In genomic region chr7:122965306-122965705, GRCh38 we compare ENCODE assay signal across 26 cellular contexts. TPM values are rescaled to one million over a fixed set of nuclear protein-coding genes. Genes with fewer than 3 reads are reported as not detected.
A peak's percentile ranks its signal among the peaks of the same experiment; 100 is the strongest.
DNase-seq lines count a peak whose midpoint lies in the region; ATAC-seq and TF ChIP-seq lines count a peak whose summit lies in the region.
"Had no signal": no experiment of that assay in that cellular context is flagged by ENCODE, and none has a peak within 500 bp of the region (broad histone marks: within the 10 kb centered on the region; RNA-seq: fewer than 3 reads in every experiment).

No MANE protein-coding gene starts in this region.

- H3F3A ChIP-seq in GM23338 (replicated peaks; ENCODE audit: low read depth), result no peaks in the 10 kb centered on the region

- H3K4me2 ChIP-seq in GM23338, result 0 out of 2 replicates have a peak overlapping the region, but pooled peaks have one; percentile 3

- no peak overlapping the region for H3K27ac ChIP-seq in GM23338 (ENCODE audit: low read depth)

- ATAC-seq in GM23338 (no peak), HG03342 (IDR thresholded peaks at IDR 0.05; ENCODE audit: unreplicated experiment) (no peak), HG03432 (IDR thresholded peaks at IDR 0.05; ENCODE audit: unreplicated experiment) (no peak)
- ATAC-seq: activated CD4-positive, alpha-beta T cell treated with anti-CD3 and anti-CD28 coated beads for 36 hours; effector memory CD8-positive, alpha-beta T cell; sciatic nerve; stimulated activated effector memory CD8-positive, alpha-beta T cell treated with anti-CD3 and anti-CD28 coated beads, Interleukin-12 subunit alpha, Interleukin-12 subunit beta, amount 100 ng/mL, for 72 hours had no signal

- in situ Hi-C loops in GM13977 (cut with MboI; ENCODE audit: low pct_unique_long_range_greater_than_20kb, low sequenced_read_pairs, unreplicated experiment) (no loop called here), KBM-7 (cut with MboI; ENCODE audit: low pct_unique_long_range_greater_than_20kb, low sequenced_read_pairs) (no loop called here)

- TF ChIP-seq CTCF in GM23338 (conservative IDR thresholded peaks at IDR 0.05; ENCODE audit: low read depth in 2 of 2) (no peak), GM13977 (IDR thresholded peaks at IDR 0.05; ENCODE audit: extremely low read depth, insufficient read depth, missing control alignments) (no peak)

- no peaks in the 10 kb centered on the region for H3K27me3 ChIP-seq in GM23338 (ENCODE audit: insufficient read depth)

- H2AFZ ChIP-seq in GM23338, result no peak overlapping the region; the same call in 1 of the 2 replicates

- H3K4me3 Mint-ChIP-seq in GM23338, result no peak overlapping the region
- H3K4me3 Mint-ChIP-seq: activated CD4-positive, alpha-beta T cell treated with anti-CD3 and anti-CD28 coated beads for 36 hours; activated naive CD8-positive, alpha-beta T cell treated with anti-CD3 and anti-CD28 coated beads for 36 hours; CD4-positive, alpha-beta memory T cell; effector memory CD8-positive, alpha-beta T cell; HFFc6; stimulated activated effector memory CD8-positive, alpha-beta T cell treated with anti-CD3 and anti-CD28 coated beads, Interleukin-12 subunit alpha, Interleukin-12 subunit beta, amount 100 ng/mL, for 72 hours had no signal

- H3K9me2 ChIP-seq in GM23338 (ENCODE audit: insufficient read depth), result peaks cover 6% of the 10 kb centered on the region; the same call in 1 of the 2 replicates

- peaks cover 15% of the 10 kb centered on the region for H3K4me1 Mint-ChIP-seq in GM23338
- H3K4me1 Mint-ChIP-seq: activated CD4-positive, alpha-beta T cell treated with anti-CD3 and anti-CD28 coated beads for 36 hours; activated naive CD8-positive, alpha-beta T cell treated with anti-CD3 and anti-CD28 coated beads for 36 hours; CD4-positive, alpha-beta memory T cell; stimulated activated effector memory CD8-positive, alpha-beta T cell treated with anti-CD3 and anti-CD28 coated beads, Interleukin-12 subunit alpha, Interleukin-12 subunit beta, amount 100 ng/mL, for 72 hours had no signal

- H3K4me1 ChIP-seq in GM23338 (ENCODE audit: insufficient read depth), result peaks cover 16% of the 10 kb centered on the region; the same call in 1 of the 2 replicates

- H3K9me3 Mint-ChIP-seq in GM23338, result no peaks in the 10 kb centered on the region

- H3K27ac Mint-ChIP-seq in GM23338, result no peak overlapping the region
- H3K27ac Mint-ChIP-seq: activated CD4-positive, alpha-beta T cell treated with anti-CD3 and anti-CD28 coated beads for 36 hours; activated naive CD8-positive, alpha-beta T cell treated with anti-CD3 and anti-CD28 coated beads for 36 hours; CD4-positive, alpha-beta memory T cell; effector memory CD8-positive, alpha-beta T cell; HFFc6; stimulated activated effector memory CD8-positive, alpha-beta T cell treated with anti-CD3 and anti-CD28 coated beads, Interleukin-12 subunit alpha, Interleukin-12 subunit beta, amount 100 ng/mL, for 72 hours had no signal

- no peaks in the 10 kb centered on the region for H4K20me1 ChIP-seq in GM23338 (replicated peaks; ENCODE audit: insufficient read depth)

- H3K79me2 ChIP-seq in GM23338 (replicated peaks; ENCODE audit: insufficient read depth), result no peaks in the 10 kb centered on the region

- H3K36me3 Mint-ChIP-seq in GM23338 (ENCODE audit: low read depth), result no peaks in the 10 kb centered on the region
- H3K36me3 Mint-ChIP-seq: activated naive CD8-positive, alpha-beta T cell treated with anti-CD3 and anti-CD28 coated beads for 36 hours; CD4-positive, alpha-beta memory T cell; stimulated activated effector memory CD8-positive, alpha-beta T cell treated with anti-CD3 and anti-CD28 coated beads, Interleukin-12 subunit alpha, Interleukin-12 subunit beta, amount 100 ng/mL, for 72 hours had no signal

- no peak overlapping the region for H3K4me3 ChIP-seq in GM23338

- DNase-seq in GM23338 (ENCODE audit: low spot score) (no peak), NCI-H1436 treated with DMSO at 0.1 percent for 48 hours (lab: John Stamatoyannopoulos, UW) (peak; percentile 76), NCI-H524 treated with DMSO at 0.1 percent for 48 hours (lab: John Stamatoyannopoulos, UW) (peak; percentile 71), kidney tubule cell (ENCODE audit: low spot score) (peak; percentile 6), GM13977 (ENCODE audit: low spot score) (no peak), KBM-7 (no peak)
- DNase-seq: activated CD4-positive, alpha-beta T cell treated with anti-CD3 and anti-CD28 coated beads for 36 hours; activated naive CD8-positive, alpha-beta T cell treated with anti-CD3 and anti-CD28 coated beads for 36 hours; CD4-positive, alpha-beta memory T cell; DND-41; effector memory CD8-positive, alpha-beta T cell; head of caudate nucleus; HFFc6; Kasumi-1; NCI-H1694 treated with DMSO at 0.1 percent for 48 hours; SW 1271 had no signal

- H3K27me3 Mint-ChIP-seq in GM23338 (ENCODE audit: insufficient read depth, low read depth, poor library complexity), result no peaks in the 10 kb centered on the region
- H3K27me3 Mint-ChIP-seq: activated CD4-positive, alpha-beta T cell treated with anti-CD3 and anti-CD28 coated beads for 36 hours; activated naive CD8-positive, alpha-beta T cell treated with anti-CD3 and anti-CD28 coated beads for 36 hours; CD4-positive, alpha-beta memory T cell; effector memory CD8-positive, alpha-beta T cell had no signal

- H3K36me3 ChIP-seq in GM23338 (ENCODE audit: insufficient read depth), result no peaks in the 10 kb centered on the region

TF ChIP-seq in GM23338, 12 proteins besides CTCF, POLR2A, EP300 and RAD21:
- TF ChIP-seq EZH2 (IDR thresholded peaks at IDR 0.05; ENCODE audit: low read depth, unreplicated experiment) (no peak), ZNF331 (CRISPR knock-in tag; IDR thresholded peaks at IDR 0.05; ENCODE audit: low read depth) (no peak), ZNF114 (CRISPR knock-in tag; IDR thresholded peaks at IDR 0.05) (no peak), POLR2AphosphoS5 (IDR thresholded peaks at IDR 0.05; ENCODE audit: low read depth) (no peak), ETS1 (IDR thresholded peaks at IDR 0.05) (no peak), EZH2phosphoT487 (IDR thresholded peaks at IDR 0.05; ENCODE audit: unreplicated experiment) (no peak)

RNA-seq across cellular contexts. Expression of gene TAS2R16, which starts 30.2 kb away (rescaled TPM):
- not detected in 2 replicates for total RNA-seq in GM23338 (2014; rRNA removed; shearing (Covaris generic))
- polyA plus RNA-seq in GM23338 (2016; fragmentation: Nextera tagmentation; extraction: Ambion mirVana), result not detected in 2 replicates
- total RNA-seq: activated CD4-positive, alpha-beta T cell treated with anti-CD3 and anti-CD28 coated beads for 36 hours; activated naive CD8-positive, alpha-beta T cell treated with anti-CD3 and anti-CD28 coated beads for 36 hours; CD4-positive, alpha-beta memory T cell; chondrocyte; HFFc6; HT-29; lower leg skin; osteoblast; sciatic nerve; temporal lobe had no signal
- polyA plus RNA-seq: AG04450; CD4-positive, alpha-beta memory T cell had no signal

Comparison
In these comparisons a context has a peak if more than half of its experiments do, and no peak if none do; other contexts are left out.
1. DNase-seq: peak in NCI-H1436 treated with DMSO at 0.1 percent for 48 hours (single experiment), NCI-H524 treated with DMSO at 0.1 percent for 48 hours (single experiment) and kidney tubule cell (single experiment); none in GM23338 (single experiment), GM13977 (single experiment) and KBM-7 (single experiment).